30 cellular contexts compared by ENCODE assay signal in genomic region chr6:22281691-22282090, GRCh38. TPM values are rescaled to one million over a fixed set of nuclear protein-coding genes. Genes with fewer than 3 reads are reported as not detected.
"Had no signal": no experiment of that assay in that cellular context is flagged by ENCODE, and none has a peak within 500 bp of the region (broad histone marks: within the 10 kb centered on the region; RNA-seq: fewer than 3 reads in every experiment).

No MANE protein-coding gene starts in this region.

- H3K27me3 Mint-ChIP-seq: dendritic cell treated with granulocyte-macrophage colony-stimulating factor and Interleukin-4, amounts not matched to agents 40 ng/mL and 50 ng/mL, for 4 days; effector memory CD8-positive, alpha-beta T cell had no signal

- H3K4me3 Mint-ChIP-seq: dendritic cell treated with granulocyte-macrophage colony-stimulating factor and Interleukin-4, amounts not matched to agents 40 ng/mL and 50 ng/mL, for 4 days; effector memory CD8-positive, alpha-beta T cell; endodermal cell; mesothelial cell of epicardium had no signal

- H3K27ac Mint-ChIP-seq: dendritic cell treated with granulocyte-macrophage colony-stimulating factor and Interleukin-4, amounts not matched to agents 40 ng/mL and 50 ng/mL, for 4 days; effector memory CD8-positive, alpha-beta T cell; endodermal cell; mesothelial cell of epicardium had no signal

- H3K9me3 ChIP-seq: colonic mucosa, esophagus squamous epithelium, gastrocnemius medialis, left lung, lower lobe of right lung, mucosa of descending colon had no signal

- H3K27me3 ChIP-seq: colonic mucosa, esophagus squamous epithelium, gastrocnemius medialis, heart right ventricle, left lung had no signal

- H3K27ac ChIP-seq: colonic mucosa, epithelial cell of prostate, esophagus squamous epithelium, gastrocnemius medialis, heart right ventricle, left lung, lower lobe of right lung had no signal

- H3K4me1 ChIP-seq: colonic mucosa, esophagus squamous epithelium, gastrocnemius medialis, heart right ventricle, left lung, lower lobe of right lung had no signal

- H3K36me3 ChIP-seq: colonic mucosa, esophagus squamous epithelium, gastrocnemius medialis, heart right ventricle, left lung, lower lobe of right lung had no signal

- DNase-seq: colonic mucosa; cortex of kidney; effector CD8-positive, alpha-beta T cell; effector memory CD8-positive, alpha-beta T cell; endodermal cell; erythroblast; esophagus squamous epithelium; foreskin melanocyte; gastrocnemius medialis; glutamatergic neuron; head of caudate nucleus; heart right ventricle; hippocampal formation; left colon; left lung; left ventricle myocardium superior; lower lobe of right lung; mesenchymal stem cell; mucosa of descending colon had no signal

- H3K4me3 ChIP-seq: colonic mucosa, esophagus squamous epithelium, gastrocnemius medialis, heart right ventricle, left lung, lower lobe of right lung, mucosa of descending colon had no signal

RNA-seq across cellular contexts. Expression of gene PRL, which starts 15.1 kb away (rescaled TPM):
- total RNA-seq: chondrocyte, colonic mucosa, dermis microvascular lymphatic vessel endothelial cell, endodermal cell, esophagus mucosa, esophagus squamous epithelium, gastrocnemius medialis, glomerular endothelial cell, heart right ventricle, kidney epithelial cell, left colon, left ventricle myocardium superior, lower leg skin, lower lobe of right lung, lung microvascular endothelial cell, mesothelial cell of epicardium, mucosa of descending colon had no signal
- polyA plus RNA-seq: heart right ventricle, keratinocyte had no signal
